ENCODE assay signal across 9 cellular contexts in genomic region chr2:218852911-218853667, GRCh38.
DNase-seq lines count a peak whose midpoint lies in the region; ATAC-seq and TF ChIP-seq lines count a peak whose summit lies in the region.
"Had no signal": no experiment of that assay in that cellular context is flagged by ENCODE, and none has a peak within 500 bp of the region (broad histone marks: within the 10 kb centered on the region; RNA-seq: fewer than 3 reads in every experiment).

No MANE protein-coding gene starts in this region.

- TF ChIP-seq CTCF in AG09309 (IDR thresholded peaks at IDR 0.05; ENCODE audit: control insufficient read depth, insufficient read depth, low read depth, low read length, missing control alignments), result peak; percentile 77

- ATAC-seq in GM21786 (IDR thresholded peaks at IDR 0.05; ENCODE audit: unreplicated experiment), result peak; percentile 58
- ATAC-seq in GM19395 (IDR thresholded peaks at IDR 0.05; ENCODE audit: unreplicated experiment), result no peak

- no peak for DNase-seq in AG09309 (ENCODE audit: low read depth)
- peak; percentile 10 for DNase-seq in NCI-H526 treated with DMSO at 0.1 percent for 48 hours (lab: John Stamatoyannopoulos, UW)
- peak; percentile 72 to 79 for DNase-seq in activated CD4-positive, alpha-beta T cell treated with anti-CD3 and anti-CD28 coated beads, Interleukin-2, amount 50 U/mL, for 48 hours
- DNase-seq in effector CD8-positive, alpha-beta T cell (lab: John Stamatoyannopoulos, UW), result peak; percentile 46
- DNase-seq in middle frontal gyrus (ENCODE audit: extremely low spot score, low spot score), result peak; percentile 8
- DNase-seq in stimulated activated CD8-positive, alpha-beta memory T cell treated with anti-CD3 and anti-CD28 coated beads, Interleukin-7, amount 100 ng/mL, for 24 hours (ENCODE audit: low read depth), result peak; percentile 45

- no peak overlapping the region for H3K4me3 ChIP-seq in AG09309 (ENCODE audit: control insufficient read depth, low read depth, low read length)
- H3K4me3 ChIP-seq: skin epidermis had no signal
